In genomic region chr6:50272611-50273010, GRCh38 we compare ENCODE assay signal across 24 cellular contexts.
DNase-seq lines count a peak whose midpoint lies in the region; ATAC-seq, FAIRE-seq and TF ChIP-seq lines count a peak whose summit lies in the region.
"Had no signal": no experiment of that assay in that cellular context is flagged by ENCODE, and none has a peak within 500 bp of the region (broad histone marks: within the 10 kb centered on the region; RNA-seq: fewer than 3 reads in every experiment).

No MANE protein-coding gene starts in this region.

- H3K36me3 Mint-ChIP-seq in MCF 10A (ENCODE audit: insufficient read depth, unreplicated experiment) = no peaks in the 10 kb centered on the region

- DNase-seq in MCF 10A (ENCODE audit: unreplicated experiment) (peak; percentile 39), breast epithelium (ENCODE audit: low spot score in 2 of 2) (no peak), RPMI7951 (ENCODE audit: low read depth) (peak; percentile 13), foreskin keratinocyte (peak; percentile 18 to 60), RCC 7860 (ENCODE audit: low spot score) (no peak), GM10248 (ENCODE audit: extremely low spot score) (no peak)
- DNase-seq: 8988T; BE2C; Caco-2; CD4-positive, alpha-beta T cell; GF-D8; GOT3; IMR-90; MM.1S; NCI-H1092; NCI-H1436 treated with DMSO at 0.1 percent for 48 hours; NCI-H2029; NCI-H748 treated with DMSO at 0.1 percent for 48 hours; NK-92 treated with Interleukin-12 subunit alpha and Interleukin-12 subunit beta, amount 100 ng/mL, for 24 hours; SHP77 had no signal

- POLR2A ChIA-PET in MCF 10A (lab: Yijun Ruan, JAX) = no interaction called here
- POLR2A ChIA-PET in GM10248 (lab: Yijun Ruan, JAX) = no interaction called here

- H3K4me3 ChIP-seq in breast epithelium = no peak overlapping the region
- H3K4me3 ChIP-seq: GM12878 had no signal

- no peaks in the 10 kb centered on the region for H3K4me1 ChIP-seq in breast epithelium
- peaks cover 6% of the 10 kb centered on the region for H3K4me1 ChIP-seq in foreskin keratinocyte
- H3K4me1 ChIP-seq: BE2C, Caco-2 had no signal

- H3K27ac ChIP-seq in breast epithelium (no peak overlapping the region), foreskin keratinocyte (no peak overlapping the region)

- no peak overlapping the region for H3K4me3 Mint-ChIP-seq in MCF 10A (ENCODE audit: unreplicated experiment)
- H3K4me3 Mint-ChIP-seq: CD4-positive, alpha-beta T cell had no signal

- intact Hi-C loops in MCF 10A (cut with micrococcal nuclease) = no loop called here
- intact Hi-C loops in breast epithelium (cut with DNase I; ENCODE audit: low total_unique reads) = no loop called here

- H3K27me3 ChIP-seq in breast epithelium (no peaks in the 10 kb centered on the region), foreskin keratinocyte (no peaks in the 10 kb centered on the region)
- H3K27me3 ChIP-seq: BE2C had no signal

- no peaks in the 10 kb centered on the region for H3K4me1 Mint-ChIP-seq in MCF 10A (ENCODE audit: insufficient read depth, unreplicated experiment)

- ATAC-seq in foreskin keratinocyte (peak; percentile 71), HG03342 (IDR thresholded peaks at IDR 0.05; ENCODE audit: unreplicated experiment) (no peak), HG03095 (IDR thresholded peaks at IDR 0.05; ENCODE audit: unreplicated experiment) (no peak)
- ATAC-seq: GM12878 had no signal

- TF ChIP-seq CTCF in MCF 10A (IDR thresholded peaks at IDR 0.05; ENCODE audit: unreplicated experiment) (no peak), breast epithelium (IDR thresholded peaks at IDR 0.05) (no peak), foreskin keratinocyte (conservative IDR thresholded peaks at IDR 0.05) (no peak), GM10248 (IDR thresholded peaks at IDR 0.05; ENCODE audit: control extremely low read depth, extremely low read depth, low read depth, missing control alignments) (no peak)

- H3K27ac Mint-ChIP-seq in MCF 10A (ENCODE audit: low read depth, unreplicated experiment) = no peak overlapping the region
- H3K27ac Mint-ChIP-seq: CD4-positive, alpha-beta T cell had no signal

- no peak for TF ChIP-seq POLR2A in breast epithelium (IDR thresholded peaks at IDR 0.05)

- H3K27me3 Mint-ChIP-seq in MCF 10A (ENCODE audit: insufficient read depth, unreplicated experiment) = no peaks in the 10 kb centered on the region
- H3K27me3 Mint-ChIP-seq: CD4-positive, alpha-beta T cell had no signal

- no peaks in the 10 kb centered on the region for H3K9me3 ChIP-seq in breast epithelium
- H3K9me3 ChIP-seq: BE2C, Caco-2 had no signal

- CTCF ChIA-PET in MCF 10A (lab: Yijun Ruan, JAX) = no interaction called here
- CTCF ChIA-PET in GM10248 (lab: Yijun Ruan, JAX) = no interaction called here

- FAIRE-seq in RCC 7860 (lab: Jason Lieb, UNC) = no peak
- FAIRE-seq: GM12878, GM18507 had no signal

- no TSS peak for BruUV-seq in MCF 10A (replicated peaks; lab: Mats Ljungman, UMichigan)

- H3K36me3 ChIP-seq in breast epithelium = no peaks in the 10 kb centered on the region
- H3K36me3 ChIP-seq: BE2C had no signal

- peaks cover 5% of the 10 kb centered on the region for H3K9me3 Mint-ChIP-seq in MCF 10A (ENCODE audit: unreplicated experiment)

Comparison
In these comparisons a context has a peak if more than half of its experiments do, and no peak if none do; other contexts are left out.
1. DNase-seq: peak in MCF 10A (single experiment), RPMI7951 (single experiment) and foreskin keratinocyte (2 of 2); none in breast epithelium (0 of 2), RCC 7860 (single experiment) and GM10248 (single experiment).